ENCODE assay signal across 38 cellular contexts in the genomic region with DNA sequence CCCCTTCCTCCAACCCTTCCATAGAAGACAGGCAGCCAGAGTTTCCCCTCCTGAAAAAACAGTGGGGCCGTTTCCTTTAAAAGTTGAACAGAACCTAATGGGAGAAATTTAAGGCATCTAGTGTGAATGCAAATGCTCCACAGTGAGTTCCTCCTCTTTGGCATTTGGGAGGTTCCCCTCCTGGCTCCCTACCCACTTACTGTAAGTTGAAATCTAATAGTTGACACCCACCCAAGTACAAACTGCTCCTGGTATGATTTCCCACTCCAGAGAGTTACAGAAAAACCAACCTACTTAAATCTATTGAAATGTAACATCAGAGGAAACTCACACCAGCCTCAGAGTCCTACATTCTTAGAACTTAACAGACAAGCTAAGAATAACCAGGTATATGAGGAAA. TPM values are rescaled to one million over a fixed set of nuclear protein-coding genes. Genes with fewer than 3 reads are reported as not detected.
"Had no signal": no experiment of that assay in that cellular context is flagged by ENCODE, and none has a peak within 500 bp of the region (broad histone marks: within the 10 kb centered on the region; RNA-seq: fewer than 3 reads in every experiment).

No MANE protein-coding gene starts in this region.

- H3K9me3 Mint-ChIP-seq: activated B cell treated with CpG ODN at 0.5 μM for 24 hours; activated CD4-positive, alpha-beta memory T cell treated with anti-CD3 and anti-CD28 coated beads for 36 hours; activated CD4-positive, alpha-beta T cell treated with anti-CD3 and anti-CD28 coated beads, Interleukin-2, amount 10 ng/mL, durations not matched to agents 24 days and 14 days; activated CD8-positive, alpha-beta T cell treated with anti-CD3 and anti-CD28 coated beads for 36 hours; activated naive CD4-positive, alpha-beta T cell treated with anti-CD3 and anti-CD28 coated beads for 36 hours; activated naive CD4-positive, alpha-beta T cell treated with anti-CD3 and anti-CD28 coated beads, Interleukin-2, amount 50 U/mL, for 72 hours; activated naive CD8-positive, alpha-beta T cell treated with anti-CD3 and anti-CD28 coated beads for 36 hours; activated T-cell treated with anti-CD3 and anti-CD28 coated beads, Interleukin-2, amount 50 U/mL, for 4 hours; activated T-cell treated with anti-CD3 and anti-CD28 coated beads, Interleukin-2, amount 50 U/mL, for 72 hours; activated T-helper 1 cell treated with anti-CD3 and anti-CD28 coated beads, Interleukin-12 subunit alpha, Interleukin-12 subunit beta, Interleukin-2, Interleukin-4 antibody, amounts not matched to agents 30 ng/mL and 10 ng/mL and 1 ng/mL, durations not matched to agents 14 hours and 24 hours and 36 hours; activated T-helper 17 cell treated with anti-CD3 and anti-CD28 coated beads, Interleukin-2, amount 50 U/mL, for 72 hours; T-helper 1 cell treated with Interleukin-12 subunit alpha and Interleukin-12 subunit beta and Interleukin-4 antibody, amounts not matched to agents 30 μg/mL and 1 μg/mL, for 36 hours; T-helper 2 cell treated with Interferon-gamma antibody and Interleukin-4, amounts not matched to agents 5 μg/mL and 100 μg/mL, for 36 hours had no signal

- H3K9me3 ChIP-seq: adrenal gland, body of pancreas, breast epithelium had no signal

- H3K27me3 ChIP-seq: body of pancreas, brain microvascular endothelial cell, breast epithelium had no signal

- H3K36me3 ChIP-seq: adrenal gland, brain microvascular endothelial cell, breast epithelium had no signal

- FAIRE-seq: astrocyte, TTC549 had no signal

- H3K27ac ChIP-seq: adrenal gland, body of pancreas, brain microvascular endothelial cell, breast epithelium, VCaP had no signal

- DNase-seq: activated B cell treated with CpG ODN at 0.5 μM for 24 hours; activated CD4-positive, alpha-beta memory T cell treated with anti-CD3 and anti-CD28 coated beads for 36 hours; activated CD4-positive, alpha-beta T cell treated with anti-CD3 and anti-CD28 coated beads for 4 hours; activated CD4-positive, alpha-beta T cell treated with anti-CD3 and anti-CD28 coated beads, Interleukin-2, amount 10 ng/mL, durations not matched to agents 24 days and 14 days; activated CD4-positive, alpha-beta T cell treated with anti-CD3 and anti-CD28 coated beads, Interleukin-2, amount 50 U/mL, for 1 hour; activated CD4-positive, alpha-beta T cell treated with anti-CD3 and anti-CD28 coated beads, Interleukin-2, amount 50 U/mL, for 4 hours; activated CD4-positive, CD25-positive, alpha-beta regulatory T cell treated with anti-CD3 and anti-CD28 coated beads, Interleukin-2, amount 50 U/mL, for 72 hours; activated CD8-positive, alpha-beta memory T cell treated with anti-CD3 and anti-CD28 coated beads, Interleukin-2, amount 50 U/mL, for 4 hours; activated CD8-positive, alpha-beta T cell treated with anti-CD3 and anti-CD28 coated beads for 36 hours; activated effector memory CD4-positive, alpha-beta T cell treated with anti-CD3 and anti-CD28 coated beads, Interleukin-2, amount 50 U/mL, for 16 hours; activated gamma-delta T cell treated with Interleukin-2 at 50 U/mL for 16 hours; activated naive CD4-positive, alpha-beta T cell; activated naive CD4-positive, alpha-beta T cell treated with anti-CD3 and anti-CD28 coated beads for 36 hours; activated naive CD4-positive, alpha-beta T cell treated with anti-CD3 and anti-CD28 coated beads, Interleukin-2, amount 50 U/mL, for 16 hours; activated naive CD8-positive, alpha-beta T cell treated with anti-CD3 and anti-CD28 coated beads for 36 hours; activated T-cell treated with anti-CD3 and anti-CD28 coated beads for 4 hours; activated T-cell treated with anti-CD3 and anti-CD28 coated beads, Interleukin-2, amount 50 U/mL, for 1 hour; activated T-cell treated with anti-CD3 and anti-CD28 coated beads, Interleukin-2, amount 50 U/mL, for 4 hours; activated T-cell treated with anti-CD3 and anti-CD28 coated beads, Interleukin-2, amount 50 U/mL, for 72 hours; adrenal gland; amniotic stem cell; aorta; body of pancreas; brain microvascular endothelial cell; central memory CD4-positive, alpha-beta T cell; T-helper 1 cell; T-helper 2 cell; T-helper 9 cell had no signal

- ATAC-seq: activated CD8-positive, alpha-beta T cell treated with anti-CD3 and anti-CD28 coated beads for 36 hours; activated naive CD4-positive, alpha-beta T cell treated with anti-CD3 and anti-CD28 coated beads, Interleukin-2, amount 50 U/mL, for 72 hours; activated T-cell treated with anti-CD3 and anti-CD28 coated beads, Interleukin-2, amount 50 U/mL, for 4 hours; activated T-cell treated with anti-CD3 and anti-CD28 coated beads, Interleukin-2, amount 50 U/mL, for 72 hours; activated T-helper 17 cell treated with anti-CD3 and anti-CD28 coated beads, Interleukin-2, amount 50 U/mL, for 72 hours; body of pancreas had no signal

- H3K27ac Mint-ChIP-seq: activated B cell treated with CpG ODN at 0.5 μM for 24 hours; activated CD4-positive, alpha-beta memory T cell treated with anti-CD3 and anti-CD28 coated beads for 36 hours; activated CD4-positive, alpha-beta T cell treated with anti-CD3 and anti-CD28 coated beads, Interleukin-2, amount 10 ng/mL, durations not matched to agents 24 days and 14 days; activated CD8-positive, alpha-beta T cell treated with anti-CD3 and anti-CD28 coated beads for 36 hours; activated naive CD4-positive, alpha-beta T cell treated with anti-CD3 and anti-CD28 coated beads for 36 hours; activated naive CD4-positive, alpha-beta T cell treated with anti-CD3 and anti-CD28 coated beads, Interleukin-2, amount 50 U/mL, for 72 hours; activated naive CD8-positive, alpha-beta T cell treated with anti-CD3 and anti-CD28 coated beads for 36 hours; activated T-cell treated with anti-CD3 and anti-CD28 coated beads, Interleukin-2, amount 50 U/mL, for 72 hours; activated T-helper 1 cell treated with anti-CD3 and anti-CD28 coated beads, Interleukin-12 subunit alpha, Interleukin-12 subunit beta, Interleukin-2, Interleukin-4 antibody, amounts not matched to agents 30 ng/mL and 10 ng/mL and 1 ng/mL, durations not matched to agents 14 hours and 24 hours and 36 hours; activated T-helper 17 cell treated with anti-CD3 and anti-CD28 coated beads, Interleukin-2, amount 50 U/mL, for 72 hours; T-helper 1 cell treated with Interleukin-12 subunit alpha and Interleukin-12 subunit beta and Interleukin-4 antibody, amounts not matched to agents 30 μg/mL and 1 μg/mL, for 36 hours; T-helper 2 cell treated with Interferon-gamma antibody and Interleukin-4, amounts not matched to agents 5 μg/mL and 100 μg/mL, for 36 hours had no signal

- H3K4me3 Mint-ChIP-seq: activated B cell treated with CpG ODN at 0.5 μM for 24 hours; activated CD4-positive, alpha-beta memory T cell treated with anti-CD3 and anti-CD28 coated beads for 36 hours; activated CD4-positive, alpha-beta T cell treated with anti-CD3 and anti-CD28 coated beads, Interleukin-2, amount 10 ng/mL, durations not matched to agents 24 days and 14 days; activated CD8-positive, alpha-beta T cell treated with anti-CD3 and anti-CD28 coated beads for 36 hours; activated naive CD4-positive, alpha-beta T cell treated with anti-CD3 and anti-CD28 coated beads for 36 hours; activated naive CD8-positive, alpha-beta T cell treated with anti-CD3 and anti-CD28 coated beads for 36 hours; activated T-cell treated with anti-CD3 and anti-CD28 coated beads, Interleukin-2, amount 50 U/mL, for 4 hours; activated T-cell treated with anti-CD3 and anti-CD28 coated beads, Interleukin-2, amount 50 U/mL, for 72 hours; activated T-helper 1 cell treated with anti-CD3 and anti-CD28 coated beads, Interleukin-12 subunit alpha, Interleukin-12 subunit beta, Interleukin-2, Interleukin-4 antibody, amounts not matched to agents 30 ng/mL and 10 ng/mL and 1 ng/mL, durations not matched to agents 14 hours and 24 hours and 36 hours; activated T-helper 17 cell treated with anti-CD3 and anti-CD28 coated beads, Interleukin-2, amount 50 U/mL, for 72 hours; T-helper 1 cell treated with Interleukin-12 subunit alpha and Interleukin-12 subunit beta and Interleukin-4 antibody, amounts not matched to agents 30 μg/mL and 1 μg/mL, for 36 hours; T-helper 2 cell treated with Interferon-gamma antibody and Interleukin-4, amounts not matched to agents 5 μg/mL and 100 μg/mL, for 36 hours had no signal

- H3K4me1 ChIP-seq: adrenal gland, body of pancreas, breast epithelium had no signal

- H3K4me1 Mint-ChIP-seq: activated B cell treated with CpG ODN at 0.5 μM for 24 hours; activated CD4-positive, alpha-beta T cell treated with anti-CD3 and anti-CD28 coated beads, Interleukin-2, amount 10 ng/mL, durations not matched to agents 24 days and 14 days; activated naive CD8-positive, alpha-beta T cell treated with anti-CD3 and anti-CD28 coated beads for 36 hours; activated T-helper 17 cell treated with anti-CD3 and anti-CD28 coated beads, Interleukin-2, amount 50 U/mL, for 72 hours had no signal

- H3K4me3 ChIP-seq: adrenal gland, body of pancreas, breast epithelium had no signal

- H3K36me3 Mint-ChIP-seq: activated CD4-positive, alpha-beta memory T cell treated with anti-CD3 and anti-CD28 coated beads for 36 hours; activated naive CD4-positive, alpha-beta T cell treated with anti-CD3 and anti-CD28 coated beads, Interleukin-2, amount 50 U/mL, for 72 hours; activated naive CD8-positive, alpha-beta T cell treated with anti-CD3 and anti-CD28 coated beads for 36 hours had no signal

RNA-seq across cellular contexts. Expression of gene ENPEP, which starts 17.6 kb away (rescaled TPM):
- total RNA-seq: activated B cell treated with CpG ODN at 0.5 μM for 24 hours; activated CD4-positive, alpha-beta memory T cell treated with anti-CD3 and anti-CD28 coated beads for 36 hours; activated CD4-positive, alpha-beta T cell treated with anti-CD3 and anti-CD28 coated beads, Interleukin-2, amount 10 ng/mL, durations not matched to agents 24 days and 14 days; activated CD8-positive, alpha-beta memory T cell treated with anti-CD3 and anti-CD28 coated beads for 36 hours; activated naive CD4-positive, alpha-beta T cell treated with anti-CD3 and anti-CD28 coated beads for 36 hours; activated naive CD4-positive, alpha-beta T cell treated with anti-CD3 and anti-CD28 coated beads, Interleukin-2, amount 50 U/mL, for 72 hours; activated naive CD8-positive, alpha-beta T cell treated with anti-CD3 and anti-CD28 coated beads for 36 hours; activated T-cell treated with anti-CD3 and anti-CD28 coated beads, Interleukin-2, amount 50 U/mL, for 4 hours had no signal
